ENCODE assay signal across 24 cellular contexts in the genomic region with DNA sequence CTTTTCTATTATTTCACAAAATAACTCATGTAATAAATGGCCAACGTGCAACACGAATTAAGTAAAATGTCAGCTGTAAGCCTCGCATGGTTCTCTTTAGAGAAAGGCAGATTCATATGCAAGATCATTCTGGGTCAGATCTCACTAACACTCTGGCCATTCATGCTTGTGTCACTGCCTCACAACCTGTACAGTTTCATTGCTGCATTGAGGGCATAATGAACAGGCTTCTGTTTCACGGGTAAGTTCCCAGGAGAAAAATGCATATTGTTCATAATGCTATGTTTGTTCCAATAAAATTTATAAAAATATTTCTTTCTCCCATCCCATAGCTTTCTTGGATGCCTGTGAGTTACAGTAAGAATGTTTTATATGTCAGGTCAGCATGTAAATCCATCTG.
"Had no signal": no experiment of that assay in that cellular context is flagged by ENCODE, and none has a peak within 500 bp of the region (broad histone marks: within the 10 kb centered on the region; RNA-seq: fewer than 3 reads in every experiment).

No MANE protein-coding gene starts in this region.

- H3K4me1 ChIP-seq: colonic mucosa, esophagus squamous epithelium, gastrocnemius medialis, heart right ventricle, left lung, lower lobe of right lung had no signal

- H3K27ac Mint-ChIP-seq: dendritic cell treated with granulocyte-macrophage colony-stimulating factor and Interleukin-4, amounts not matched to agents 40 ng/mL and 50 ng/mL, for 4 days; effector memory CD8-positive, alpha-beta T cell; endodermal cell had no signal

- H3K4me3 Mint-ChIP-seq: dendritic cell treated with granulocyte-macrophage colony-stimulating factor and Interleukin-4, amounts not matched to agents 40 ng/mL and 50 ng/mL, for 4 days; effector memory CD8-positive, alpha-beta T cell; endodermal cell had no signal

- H3K27ac ChIP-seq: colonic mucosa, epithelial cell of prostate, esophagus squamous epithelium, gastrocnemius medialis, heart right ventricle, left lung, lower lobe of right lung had no signal

- FAIRE-seq: keratinocyte had no signal

- H3K4me3 ChIP-seq: colonic mucosa, esophagus squamous epithelium, gastrocnemius medialis, heart right ventricle, left lung, lower lobe of right lung had no signal

- H3K27me3 Mint-ChIP-seq: dendritic cell treated with granulocyte-macrophage colony-stimulating factor and Interleukin-4, amounts not matched to agents 40 ng/mL and 50 ng/mL, for 4 days; effector memory CD8-positive, alpha-beta T cell had no signal

- H3K27me3 ChIP-seq: colonic mucosa, esophagus squamous epithelium, gastrocnemius medialis, heart right ventricle, left lung had no signal

- H3K9me3 ChIP-seq: colonic mucosa, esophagus squamous epithelium, gastrocnemius medialis, lower lobe of right lung had no signal

- DNase-seq: colonic mucosa; cortex of kidney; effector CD8-positive, alpha-beta T cell; effector memory CD8-positive, alpha-beta T cell; endodermal cell; erythroblast; esophagus squamous epithelium; foreskin fibroblast; foreskin melanocyte; gastrocnemius medialis; glutamatergic neuron; head of caudate nucleus; heart right ventricle; hippocampal formation; left cardiac atrium; left lung; left ventricle myocardium superior; lower lobe of right lung; mesendoderm; midbrain had no signal

- ATAC-seq: effector memory CD8-positive, alpha-beta T cell; esophagus mucosa; gastrocnemius medialis; heart right ventricle; left cardiac atrium; left lung; left ventricle myocardium superior; lower lobe of right lung had no signal

- H3K4me1 Mint-ChIP-seq: endodermal cell had no signal

- H3K9me3 Mint-ChIP-seq: endodermal cell had no signal

- H3K36me3 ChIP-seq: colonic mucosa, esophagus squamous epithelium, gastrocnemius medialis, heart right ventricle, left lung, lower lobe of right lung had no signal
